In genomic region chr11:126082251-126083109, GRCh38 we compare ENCODE assay signal across 12 cellular contexts. TPM values are rescaled to one million over a fixed set of nuclear protein-coding genes. Genes with fewer than 3 reads are reported as not detected.
DNase-seq lines count a peak whose midpoint lies in the region; ATAC-seq and TF ChIP-seq lines count a peak whose summit lies in the region.
"Had no signal": no experiment of that assay in that cellular context is flagged by ENCODE, and none has a peak within 500 bp of the region (broad histone marks: within the 10 kb centered on the region; RNA-seq: fewer than 3 reads in every experiment).

No MANE protein-coding gene starts in this region.

- POLR2A ChIA-PET in CD4-positive, alpha-beta T cell (lab: Charles Lee), result no interaction called here

- no peak overlapping the region for H3K27ac ChIP-seq in CD4-positive, alpha-beta T cell (ENCODE audit: low read depth, low read length)
- peak overlapping the region; percentile 53; the same call in 1 of the 2 replicates for H3K27ac ChIP-seq in HUES64 (ENCODE audit: low read depth, low read length)
- H3K27ac ChIP-seq in endodermal cell (ENCODE audit: low read depth, low read length), result peak overlapping the region; percentile 38
- no peak overlapping the region for H3K27ac ChIP-seq in MM.1S (ENCODE audit: low read length)
- H3K27ac ChIP-seq: WERI-Rb-1 had no signal

- DNase-seq in CD4-positive, alpha-beta T cell, result no peak
- DNase-seq in endodermal cell (peak; percentile 77), neural crest cell (ENCODE audit: low read depth, low spot score) (no peak), MM.1S (no peak)
- DNase-seq: activated CD8-positive, alpha-beta memory T cell treated with anti-CD3 and anti-CD28 coated beads, Interleukin-2, amount 50 U/mL, for 48 hours; COR-L47; cortex of kidney; NCI-H1694; WERI-Rb-1 had no signal

- no peak overlapping the region for H3K4me3 ChIP-seq in HUES64 (ENCODE audit: low read length)
- H3K4me3 ChIP-seq in endodermal cell (ENCODE audit: low read length), result no peak overlapping the region
- no peak overlapping the region for H3K4me3 ChIP-seq in MM.1S (ENCODE audit: low read length)

- peaks cover 27% of the 10 kb centered on the region for H3K4me1 Mint-ChIP-seq in CD4-positive, alpha-beta T cell (ENCODE audit: low read depth)
- H3K4me1 Mint-ChIP-seq in endodermal cell (peaks cover 32% of the 10 kb centered on the region), neural crest cell (peaks cover 43% of the 10 kb centered on the region)

- WGBS in HUES64, result 34% methylated on average over 17 of the region's 17 CpGs
- WGBS in endodermal cell (ENCODE audit: insufficient coverage in 1 of 2, insufficient read length in 1 of 2), 2 experiments, result 50 to 61% methylated on average over 2 to 16 of the region's 17 CpGs

- no peaks in the 10 kb centered on the region for H3K9me2 ChIP-seq in MM.1S (replicated peaks; ENCODE audit: insufficient read depth, low read length)

- H4K20me1 ChIP-seq in MM.1S (ENCODE audit: insufficient read depth, low read length), result no peaks in the 10 kb centered on the region

- H3K27me3 Mint-ChIP-seq in CD4-positive, alpha-beta T cell, result no peaks in the 10 kb centered on the region
- peaks cover 16% of the 10 kb centered on the region for H3K27me3 Mint-ChIP-seq in endodermal cell (ENCODE audit: insufficient read depth)
- H3K27me3 Mint-ChIP-seq in neural crest cell (ENCODE audit: low read depth), result peaks cover 27% of the 10 kb centered on the region

- H3K27me3 ChIP-seq in CD4-positive, alpha-beta T cell (ENCODE audit: control insufficient read depth, insufficient read depth, low read length), result no peaks in the 10 kb centered on the region
- H3K27me3 ChIP-seq in HUES64 (ENCODE audit: insufficient read depth, low read length) (no peaks in the 10 kb centered on the region), endodermal cell (ENCODE audit: control insufficient read depth, insufficient read depth, low read length, poor library complexity, severe bottlenecking) (peaks cover 64% of the 10 kb centered on the region), MM.1S (replicated peaks; ENCODE audit: insufficient read depth, low read length) (no peaks in the 10 kb centered on the region)

- no peak for ATAC-seq in CD4-positive, alpha-beta T cell (ENCODE audit: poor library complexity)
- no peak for ATAC-seq in GM19452 (IDR thresholded peaks at IDR 0.05; ENCODE audit: unreplicated experiment)
- ATAC-seq in HG02884 (IDR thresholded peaks at IDR 0.05; ENCODE audit: unreplicated experiment), result no peak

- peaks cover 53% of the 10 kb centered on the region for H3K4me1 ChIP-seq in HUES64 (ENCODE audit: insufficient read depth, low read length)
- H3K4me1 ChIP-seq in endodermal cell (ENCODE audit: control insufficient read depth, insufficient read depth, low read length), result no peaks in the 10 kb centered on the region
- H3K4me1 ChIP-seq in MM.1S (ENCODE audit: low read length), result peaks cover 14% of the 10 kb centered on the region

- no peaks in the 10 kb centered on the region for H3K36me3 Mint-ChIP-seq in CD4-positive, alpha-beta T cell (ENCODE audit: low read depth)
- H3K36me3 Mint-ChIP-seq in endodermal cell (ENCODE audit: low read depth) (no peaks in the 10 kb centered on the region), neural crest cell (ENCODE audit: low read depth) (no peaks in the 10 kb centered on the region)

- peak overlapping the region; percentile 91 for H3K27ac Mint-ChIP-seq in CD4-positive, alpha-beta T cell
- H3K27ac Mint-ChIP-seq in endodermal cell, result no peak overlapping the region
- peak overlapping the region; percentile 45 for H3K27ac Mint-ChIP-seq in neural crest cell (ENCODE audit: unreplicated experiment)

- H3K4me3 Mint-ChIP-seq in CD4-positive, alpha-beta T cell, result no peak overlapping the region
- no peak overlapping the region for H3K4me3 Mint-ChIP-seq in endodermal cell
- no peak overlapping the region for H3K4me3 Mint-ChIP-seq in neural crest cell

- H3K9me3 ChIP-seq in CD4-positive, alpha-beta T cell (ENCODE audit: control insufficient read depth, low read length), result no peaks in the 10 kb centered on the region
- H3K9me3 ChIP-seq in HUES64 (ENCODE audit: insufficient read depth, low read depth, low read length), result no peaks in the 10 kb centered on the region
- no peaks in the 10 kb centered on the region for H3K9me3 ChIP-seq in endodermal cell (ENCODE audit: control insufficient read depth, low read length)
- no peaks in the 10 kb centered on the region for H3K9me3 ChIP-seq in MM.1S (replicated peaks; ENCODE audit: insufficient read depth, low read length)

- no peaks in the 10 kb centered on the region for H3K79me2 ChIP-seq in MM.1S (ENCODE audit: low read length)

- H3K36me3 ChIP-seq in HUES64 (ENCODE audit: insufficient read depth, low read length) (no peaks in the 10 kb centered on the region), endodermal cell (ENCODE audit: control insufficient read depth, insufficient read depth, low read length) (no peaks in the 10 kb centered on the region), MM.1S (replicated peaks; ENCODE audit: insufficient read depth, low read length) (no peaks in the 10 kb centered on the region)
- H3K36me3 ChIP-seq: WERI-Rb-1 had no signal

- H3F3A ChIP-seq in MM.1S (ENCODE audit: insufficient read depth, low read length), result 0 out of 2 replicates have a peak, but pooled peaks cover 2% of the 10 kb centered on the region

- H3K9ac ChIP-seq in HUES64 (ENCODE audit: low read depth, low read length), result 0 out of 2 replicates have a peak overlapping the region, but pooled peaks have one; percentile 20
- H3K9ac ChIP-seq in endodermal cell (ENCODE audit: extremely low read depth, low read length, poor library complexity, severe bottlenecking), result no peak overlapping the region
- H3K9ac ChIP-seq in MM.1S (ENCODE audit: low read length), result no peak overlapping the region

- CTCF ChIA-PET in CD4-positive, alpha-beta T cell (lab: Charles Lee), result no interaction called here

- TF ChIP-seq CTCF in CD4-positive, alpha-beta T cell (IDR thresholded peaks at IDR 0.05), result no peak
- no peak for TF ChIP-seq CTCF in endodermal cell (conservative IDR thresholded peaks at IDR 0.05)
- TF ChIP-seq CTCF in neural crest cell (conservative IDR thresholded peaks at IDR 0.05), result no peak
- TF ChIP-seq CTCF in MM.1S (IDR thresholded peaks at IDR 0.05; ENCODE audit: low read length), result no peak

- no peak overlapping the region for H2AFZ ChIP-seq in MM.1S (ENCODE audit: low read length)

- intact Hi-C loops in CD4-positive, alpha-beta T cell (cut with DNase I, micrococcal nuclease), result loop anchor here in 1 of 2 experiments (5.0 kb wide), 1 partner anchor 1125 kb away; no protein-coding TSS in a partner anchor

- no peaks in the 10 kb centered on the region for H3K9me3 Mint-ChIP-seq in CD4-positive, alpha-beta T cell
- H3K9me3 Mint-ChIP-seq in endodermal cell, result no peaks in the 10 kb centered on the region
- no peaks in the 10 kb centered on the region for H3K9me3 Mint-ChIP-seq in neural crest cell

- H3K4me2 ChIP-seq in MM.1S (ENCODE audit: low read depth, low read length), result no peak overlapping the region

RNA-seq across cellular contexts. Expression of gene CDON, which starts 19.8 kb away (rescaled TPM):
- 1 to 10 TPM; 1.9 to 2.7 TPM for total RNA-seq in CD4-positive, alpha-beta T cell
- polyA plus RNA-seq in HUES64 (2013, experiment 1 of 2), result 14.9 TPM
- 21.2 TPM for polyA plus RNA-seq in HUES64 (2013, experiment 2 of 2)
- total RNA-seq in endodermal cell (10 to 100 TPM; 19.2 to 24.5 TPM), neural crest cell (21.3 and 22.1 TPM in 2 replicates)
- polyA plus RNA-seq in endodermal cell (2013, experiment 1 of 2), result 88.2 TPM
- polyA plus RNA-seq in endodermal cell (2013, experiment 2 of 2), result 73.3 TPM

Comparison
In these comparisons a context has a peak if more than half of its experiments do, and no peak if none do; other contexts are left out.
1. H3K27ac ChIP-seq: peak in HUES64 (single experiment) and endodermal cell (single experiment); none in CD4-positive, alpha-beta T cell (single experiment) and MM.1S (single experiment).